In genomic region chr16:88748364-88748763, GRCh38 we compare ENCODE assay signal across 2 cellular contexts.
A peak's percentile ranks its signal among the peaks of the same experiment; 100 is the strongest.
TF ChIP-seq lines count a peak whose summit lies in the region.

No MANE protein-coding gene starts in this region.

TF ChIP-seq in IMR-90, 13 proteins besides CTCF, POLR2A, EP300 and RAD21:
- no peak for TF ChIP-seq RCOR1 (IDR thresholded peaks at IDR 0.05; ENCODE audit: insufficient replicate concordance, low read length)

TF ChIP-seq in K562, 482 proteins besides CTCF, POLR2A, EP300 and RAD21:
- TF ChIP-seq ZBTB11 (CRISPR knock-in tag; IDR thresholded peaks at IDR 0.05): no peak
- no peak for TF ChIP-seq FUS (optimal IDR thresholded peaks at IDR 0.05; ENCODE audit: low read depth, low read length)
- TF ChIP-seq POLR2G (IDR thresholded peaks at IDR 0.05; ENCODE audit: low read depth, low read length): peak; percentile 52; the same call in 1 of the 2 replicates
- TF ChIP-seq ZNF146 (CRISPR knock-in tag; IDR thresholded peaks at IDR 0.05; ENCODE audit: unreplicated experiment): no peak
